Comparison of ENCODE assay signal across 11 cellular contexts in genomic region chr2:48131503-48132293, GRCh38.
DNase-seq lines count a peak whose midpoint lies in the region; ATAC-seq and TF ChIP-seq lines count a peak whose summit lies in the region.
"Had no signal": no experiment of that assay in that cellular context is flagged by ENCODE, and none has a peak within 500 bp of the region (broad histone marks: within the 10 kb centered on the region; RNA-seq: fewer than 3 reads in every experiment).

No MANE protein-coding gene starts in this region.

- no peak for TF ChIP-seq CTCF in retinal pigment epithelial cell (conservative IDR thresholded peaks at IDR 0.05; ENCODE audit: low read depth, low read length)

- peaks cover 4% of the 10 kb centered on the region for H3K9me3 Mint-ChIP-seq in activated naive CD8-positive, alpha-beta T cell treated with anti-CD3 and anti-CD28 coated beads for 36 hours
- H3K9me3 Mint-ChIP-seq: activated T-helper 2 cell treated with anti-CD3 and anti-CD28 coated beads, Interferon-gamma antibody, Interleukin-2, Interleukin-4, amounts not matched to agents 10 μg/mL and 5 μg/mL and 100 μg/mL, durations not matched to agents 14 hours and 24 hours and 36 hours had no signal

- H3K27me3 Mint-ChIP-seq in activated naive CD8-positive, alpha-beta T cell treated with anti-CD3 and anti-CD28 coated beads for 36 hours = no peaks in the 10 kb centered on the region

- ATAC-seq in HG03354 (IDR thresholded peaks at IDR 0.05; ENCODE audit: poor library complexity, severe bottlenecking, unreplicated experiment) (no peak), HG03432 (IDR thresholded peaks at IDR 0.05; ENCODE audit: unreplicated experiment) (no peak)
- ATAC-seq: stimulated activated naive CD8-positive, alpha-beta T cell treated with anti-CD3 and anti-CD28 coated beads, Interleukin-15, Interleukin-2, amounts not matched to agents 100 U/mL and 50 U/mL, for 24 hours had no signal

- H3K36me3 Mint-ChIP-seq in activated naive CD8-positive, alpha-beta T cell treated with anti-CD3 and anti-CD28 coated beads for 36 hours = no peaks in the 10 kb centered on the region

- no peak overlapping the region for H3K4me3 Mint-ChIP-seq in activated naive CD8-positive, alpha-beta T cell treated with anti-CD3 and anti-CD28 coated beads for 36 hours

- no peak overlapping the region for H3K27ac Mint-ChIP-seq in activated naive CD8-positive, alpha-beta T cell treated with anti-CD3 and anti-CD28 coated beads for 36 hours
- H3K27ac Mint-ChIP-seq: activated T-helper 2 cell treated with anti-CD3 and anti-CD28 coated beads, Interferon-gamma antibody, Interleukin-2, Interleukin-4, amounts not matched to agents 10 μg/mL and 5 μg/mL and 100 μg/mL, durations not matched to agents 14 hours and 24 hours and 36 hours had no signal

- no peak overlapping the region for H3K4me3 ChIP-seq in retinal pigment epithelial cell (ENCODE audit: low read length)

- DNase-seq in NCI-H146 (lab: John Stamatoyannopoulos, UW) = peak; percentile 13
- DNase-seq in NCI-H146 treated with DMSO at 0.1 percent for 48 hours (lab: John Stamatoyannopoulos, UW; ENCODE audit: unreplicated experiment) = no peak
- DNase-seq in SK-N-DZ (ENCODE audit: low spot score) = peak; percentile 66
- peak; percentile 75 for DNase-seq in fibroblast of gingiva (ENCODE audit: low read depth)
- peak; percentile 82 for DNase-seq in retinal pigment epithelial cell (ENCODE audit: low read depth)
- no peak for DNase-seq in activated naive CD8-positive, alpha-beta T cell treated with anti-CD3 and anti-CD28 coated beads for 36 hours
- DNase-seq: stimulated activated CD4-positive, alpha-beta T cell treated with anti-CD3 and anti-CD28 coated beads, Interleukin-15, amount 100 ng/mL, for 24 hours; stimulated activated naive CD8-positive, alpha-beta T cell treated with anti-CD3 and anti-CD28 coated beads, Interleukin-15, Interleukin-2, amounts not matched to agents 100 U/mL and 50 U/mL, for 24 hours had no signal

- H3K4me1 Mint-ChIP-seq in activated naive CD8-positive, alpha-beta T cell treated with anti-CD3 and anti-CD28 coated beads for 36 hours = no peaks in the 10 kb centered on the region

Comparison
In these comparisons a context has a peak if more than half of its experiments do, and no peak if none do; other contexts are left out.
1. DNase-seq: peak in NCI-H146 (single experiment), SK-N-DZ (single experiment), fibroblast of gingiva (single experiment) and retinal pigment epithelial cell (single experiment); none in NCI-H146 treated with DMSO at 0.1 percent for 48 hours (single experiment) and activated naive CD8-positive, alpha-beta T cell treated with anti-CD3 and anti-CD28 coated beads for 36 hours (single experiment).